ENCODE assay signal across 16 cellular contexts in the genomic region with DNA sequence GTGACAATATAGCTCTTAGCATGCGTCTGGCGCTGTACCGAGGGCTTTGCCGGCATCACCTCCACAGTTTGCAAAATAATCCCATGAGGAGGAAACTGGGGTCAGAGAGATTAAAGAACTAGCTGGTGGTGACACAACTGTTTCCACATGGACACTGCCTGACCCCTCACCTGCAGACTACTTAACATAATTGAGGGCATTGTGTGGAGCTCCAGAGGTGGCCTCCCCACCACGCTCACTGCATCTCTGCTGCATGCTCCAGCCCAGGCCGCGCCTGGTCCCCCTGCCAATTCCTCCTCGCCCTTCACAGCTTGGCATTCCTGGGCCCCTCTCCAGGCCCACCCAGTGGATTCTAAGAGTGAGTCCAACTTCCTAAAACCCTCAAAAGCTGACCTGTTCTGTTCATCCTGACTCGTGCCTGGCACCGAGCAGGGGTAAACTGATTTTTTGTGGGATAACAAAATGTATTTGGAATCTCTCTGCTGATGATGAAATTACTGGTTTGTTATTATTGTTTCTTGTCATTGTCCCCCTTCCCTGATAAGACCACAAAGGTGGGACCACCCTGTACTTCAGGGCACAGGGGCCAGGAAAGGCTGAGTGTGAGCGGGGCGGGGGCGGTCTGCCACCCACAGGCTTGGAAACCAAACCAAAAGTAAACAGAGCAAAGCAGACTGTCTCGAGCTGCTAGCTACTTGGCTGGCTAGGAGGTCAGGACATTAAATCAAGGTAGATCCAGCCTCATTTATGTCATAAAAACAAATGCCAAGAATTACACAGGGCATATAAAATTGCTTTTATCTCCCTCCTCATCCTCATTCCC. TPM values are rescaled to one million over a fixed set of nuclear protein-coding genes. Genes with fewer than 3 reads are reported as not detected.
DNase-seq lines count a peak whose midpoint lies in the region; ATAC-seq and TF ChIP-seq lines count a peak whose summit lies in the region.
"Had no signal": no experiment of that assay in that cellular context is flagged by ENCODE, and none has a peak within 500 bp of the region (broad histone marks: within the 10 kb centered on the region; RNA-seq: fewer than 3 reads in every experiment).

No MANE protein-coding gene starts in this region.

- WGBS in prostate gland = 57% methylated on average over 14 of the region's 14 CpGs

- H3K36me3 ChIP-seq in prostate gland = no peaks in the 10 kb centered on the region

- no peaks in the 10 kb centered on the region for H3K27me3 Mint-ChIP-seq in activated CD8-positive, alpha-beta T cell treated with anti-CD3 and anti-CD28 coated beads for 36 hours
- no peaks in the 10 kb centered on the region for H3K27me3 Mint-ChIP-seq in T-helper 2 cell treated with Interferon-gamma antibody and Interleukin-4, amounts not matched to agents 5 μg/mL and 100 μg/mL, for 36 hours (ENCODE audit: low read depth)
- H3K27me3 Mint-ChIP-seq: activated naive CD4-positive, alpha-beta T cell treated with anti-CD3 and anti-CD28 coated beads, Interleukin-2, amount 10 ng/mL, durations not matched to agents 7 days and 5 days; dendritic cell treated with granulocyte-macrophage colony-stimulating factor and Interleukin-4, amounts not matched to agents 40 ng/mL and 50 ng/mL, for 4 days had no signal

- no peak for ATAC-seq in activated CD8-positive, alpha-beta T cell treated with anti-CD3 and anti-CD28 coated beads for 36 hours
- peak; percentile 25 for ATAC-seq in left ventricle myocardium superior
- ATAC-seq in HG02981 (IDR thresholded peaks at IDR 0.05; ENCODE audit: unreplicated experiment) = no peak
- ATAC-seq: foreskin keratinocyte had no signal

- H3K4me1 ChIP-seq in prostate gland (replicated peaks) = peaks cover 40% of the 10 kb centered on the region

- DNase-seq in HT-29 (ENCODE audit: low spot score) = peak; percentile 22
- DNase-seq in activated CD8-positive, alpha-beta T cell treated with anti-CD3 and anti-CD28 coated beads for 36 hours = no peak
- DNase-seq in left ventricle myocardium superior = peak; percentile 49
- DNase-seq in prostate gland (ENCODE audit: low spot score) = peak; percentile 61
- DNase-seq in SKM-1 (lab: John Stamatoyannopoulos, UW; ENCODE audit: unreplicated experiment) = no peak
- no peak for DNase-seq in T-helper 2 cell treated with Interferon-gamma antibody and Interleukin-4, amounts not matched to agents 5 μg/mL and 100 μg/mL, for 36 hours (ENCODE audit: low spot score)
- DNase-seq in NCI-H2107 treated with DMSO at 0.1 percent for 48 hours (lab: John Stamatoyannopoulos, UW; ENCODE audit: unreplicated experiment) = no peak
- DNase-seq: activated naive CD4-positive, alpha-beta T cell treated with anti-CD3 and anti-CD28 coated beads, Interleukin-2, amount 10 ng/mL, durations not matched to agents 7 days and 5 days; foreskin keratinocyte; HCEC 1CT; kidney glomerular epithelial cell; NCI-H1694 treated with DMSO at 0.1 percent for 48 hours; stimulated activated CD4-positive, alpha-beta T cell treated with anti-CD3 and anti-CD28 coated beads, Interleukin-2, amount 100 ng/mL, for 48 hours had no signal

- no peaks in the 10 kb centered on the region for H3K9me3 Mint-ChIP-seq in activated CD8-positive, alpha-beta T cell treated with anti-CD3 and anti-CD28 coated beads for 36 hours
- peaks cover 4% of the 10 kb centered on the region for H3K9me3 Mint-ChIP-seq in T-helper 2 cell treated with Interferon-gamma antibody and Interleukin-4, amounts not matched to agents 5 μg/mL and 100 μg/mL, for 36 hours
- H3K9me3 Mint-ChIP-seq: activated naive CD4-positive, alpha-beta T cell treated with anti-CD3 and anti-CD28 coated beads, Interleukin-2, amount 10 ng/mL, durations not matched to agents 7 days and 5 days; dendritic cell treated with granulocyte-macrophage colony-stimulating factor and Interleukin-4, amounts not matched to agents 40 ng/mL and 50 ng/mL, for 4 days had no signal

- POLR2A ChIA-PET in activated CD8-positive, alpha-beta T cell treated with anti-CD3 and anti-CD28 coated beads for 36 hours (lab: Charles Lee) = no interaction called here

- H3K36me3 Mint-ChIP-seq in activated CD8-positive, alpha-beta T cell treated with anti-CD3 and anti-CD28 coated beads for 36 hours (ENCODE audit: low read depth) = peaks cover 9% of the 10 kb centered on the region
- peaks cover 2% of the 10 kb centered on the region for H3K36me3 Mint-ChIP-seq in T-helper 2 cell treated with Interferon-gamma antibody and Interleukin-4, amounts not matched to agents 5 μg/mL and 100 μg/mL, for 36 hours (ENCODE audit: low read depth)
- H3K36me3 Mint-ChIP-seq: activated naive CD4-positive, alpha-beta T cell treated with anti-CD3 and anti-CD28 coated beads, Interleukin-2, amount 10 ng/mL, durations not matched to agents 7 days and 5 days had no signal

- no peaks in the 10 kb centered on the region for H3K27me3 ChIP-seq in prostate gland (replicated peaks; ENCODE audit: insufficient read depth)
- H3K27me3 ChIP-seq: BLaER1 treated with 17β-estradiol and CSF1 and Interleukin-3, amounts not matched to agents 10 nM and 100 nM; foreskin keratinocyte had no signal

- no peak for TF ChIP-seq POLR2A in prostate gland (IDR thresholded peaks at IDR 0.05)

- no peak overlapping the region for H3K4me3 ChIP-seq in prostate gland
- H3K4me3 ChIP-seq: BLaER1 treated with 17β-estradiol and CSF1 and Interleukin-3, amounts not matched to agents 10 nM and 100 nM had no signal

- peaks cover 14% of the 10 kb centered on the region for H3K4me1 Mint-ChIP-seq in activated CD8-positive, alpha-beta T cell treated with anti-CD3 and anti-CD28 coated beads for 36 hours (ENCODE audit: low read depth)
- H3K4me1 Mint-ChIP-seq in T-helper 2 cell treated with Interferon-gamma antibody and Interleukin-4, amounts not matched to agents 5 μg/mL and 100 μg/mL, for 36 hours (ENCODE audit: low read depth) = no peaks in the 10 kb centered on the region
- H3K4me1 Mint-ChIP-seq: activated naive CD4-positive, alpha-beta T cell treated with anti-CD3 and anti-CD28 coated beads, Interleukin-2, amount 10 ng/mL, durations not matched to agents 7 days and 5 days had no signal

- no peak for TF ChIP-seq CTCF in activated CD8-positive, alpha-beta T cell treated with anti-CD3 and anti-CD28 coated beads for 36 hours (IDR thresholded peaks at IDR 0.05)
- no peak for TF ChIP-seq CTCF in prostate gland (IDR thresholded peaks at IDR 0.05)

- CTCF ChIA-PET in activated CD8-positive, alpha-beta T cell treated with anti-CD3 and anti-CD28 coated beads for 36 hours (lab: Charles Lee) = interaction anchor here (5.7 kb wide), 1 partner anchor 11 kb away, joined by 21 read pairs; no protein-coding TSS in a partner anchor

- peak overlapping the region; percentile 8 for H3K27ac Mint-ChIP-seq in activated CD8-positive, alpha-beta T cell treated with anti-CD3 and anti-CD28 coated beads for 36 hours
- no peak overlapping the region for H3K27ac Mint-ChIP-seq in T-helper 2 cell treated with Interferon-gamma antibody and Interleukin-4, amounts not matched to agents 5 μg/mL and 100 μg/mL, for 36 hours
- H3K27ac Mint-ChIP-seq: activated naive CD4-positive, alpha-beta T cell treated with anti-CD3 and anti-CD28 coated beads, Interleukin-2, amount 10 ng/mL, durations not matched to agents 7 days and 5 days; dendritic cell treated with granulocyte-macrophage colony-stimulating factor and Interleukin-4, amounts not matched to agents 40 ng/mL and 50 ng/mL, for 4 days had no signal

- H3K9me3 ChIP-seq in prostate gland = no peaks in the 10 kb centered on the region

- intact Hi-C loops in activated CD8-positive, alpha-beta T cell treated with anti-CD3 and anti-CD28 coated beads for 36 hours (cut with micrococcal nuclease) = no loop called here
- intact Hi-C loops in left ventricle myocardium superior (cut with micrococcal nuclease) = no loop called here
- intact Hi-C loops in prostate gland (cut with DNase I) = loop anchor here (5.0 kb wide), 1 partner anchor 84 kb away; no protein-coding TSS in a partner anchor

- no peak overlapping the region for H3K4me3 Mint-ChIP-seq in activated CD8-positive, alpha-beta T cell treated with anti-CD3 and anti-CD28 coated beads for 36 hours
- no peak overlapping the region for H3K4me3 Mint-ChIP-seq in T-helper 2 cell treated with Interferon-gamma antibody and Interleukin-4, amounts not matched to agents 5 μg/mL and 100 μg/mL, for 36 hours
- H3K4me3 Mint-ChIP-seq: activated naive CD4-positive, alpha-beta T cell treated with anti-CD3 and anti-CD28 coated beads, Interleukin-2, amount 10 ng/mL, durations not matched to agents 7 days and 5 days; dendritic cell treated with granulocyte-macrophage colony-stimulating factor and Interleukin-4, amounts not matched to agents 40 ng/mL and 50 ng/mL, for 4 days had no signal

- H3K27ac ChIP-seq in prostate gland = peak overlapping the region; percentile 50 to 78
- H3K27ac ChIP-seq: BLaER1 treated with 17β-estradiol and CSF1 and Interleukin-3, amounts not matched to agents 10 nM and 100 nM; foreskin keratinocyte had no signal

RNA-seq across cellular contexts. Expression of gene CHGA, which starts 40.6 kb away (rescaled TPM):
- total RNA-seq in HT-29 (2014; rRNA removed; shearing (Covaris generic)) = not detected in 2 replicates
- total RNA-seq in activated CD8-positive, alpha-beta T cell treated with anti-CD3 and anti-CD28 coated beads for 36 hours = not detected
- total RNA-seq in left ventricle myocardium superior (not detected), prostate gland (10 to 100 TPM; 40.5 to 55.7 TPM)
- total RNA-seq: foreskin keratinocyte had no signal

Comparison
In these comparisons a context has a peak if more than half of its experiments do, and no peak if none do; other contexts are left out.
1. DNase-seq: peak in HT-29 (single experiment), left ventricle myocardium superior (single experiment) and prostate gland (single experiment); none in activated CD8-positive, alpha-beta T cell treated with anti-CD3 and anti-CD28 coated beads for 36 hours (single experiment), SKM-1 (single experiment), T-helper 2 cell treated with Interferon-gamma antibody and Interleukin-4, amounts not matched to agents 5 μg/mL and 100 μg/mL, for 36 hours (single experiment) and NCI-H2107 treated with DMSO at 0.1 percent for 48 hours (single experiment).
2. RNA of gene CHGA, which starts 40.6 kb away (total RNA-seq): 40.5 to 55.7 TPM in prostate gland; not detected in HT-29, not detected in activated CD8-positive, alpha-beta T cell treated with anti-CD3 and anti-CD28 coated beads for 36 hours and not detected in left ventricle myocardium superior (single experiment); every median in the first group is over 10 times any median in the second.